1 cellular context compared by ENCODE assay signal in genomic region chr6:158663465-158664167, GRCh38.
TF ChIP-seq lines count a peak whose summit lies in the region.

No MANE protein-coding gene starts in this region.

TF ChIP-seq in HepG2, 621 proteins besides CTCF, POLR2A, EP300 and RAD21 (continued from another document):
- no peak for TF ChIP-seq ZBTB26 (CRISPR knock-in tag; IDR thresholded peaks at IDR 0.05; ENCODE audit: borderline replicate concordance)
- TF ChIP-seq PCBP2 (optimal IDR thresholded peaks at IDR 0.05; ENCODE audit: low read depth, low read length, poor library complexity, severe bottlenecking), result no peak
- TF ChIP-seq, protein P1, sequence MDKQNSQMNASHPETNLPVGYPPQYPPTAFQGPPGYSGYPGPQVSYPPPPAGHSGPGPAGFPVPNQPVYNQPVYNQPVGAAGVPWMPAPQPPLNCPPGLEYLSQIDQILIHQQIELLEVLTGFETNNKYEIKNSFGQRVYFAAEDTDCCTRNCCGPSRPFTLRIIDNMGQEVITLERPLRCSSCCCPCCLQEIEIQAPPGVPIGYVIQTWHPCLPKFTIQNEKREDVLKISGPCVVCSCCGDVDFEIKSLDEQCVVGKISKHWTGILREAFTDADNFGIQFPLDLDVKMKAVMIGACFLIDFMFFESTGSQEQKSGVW (CRISPR knock-in tag; IDR thresholded peaks at IDR 0.05; ENCODE audit: borderline replicate concordance), result no peak
- TF ChIP-seq KDM5A (IDR thresholded peaks at IDR 0.05; ENCODE audit: borderline replicate concordance, low read length), result no peak
- TF ChIP-seq ZNF33B (CRISPR knock-in tag; IDR thresholded peaks at IDR 0.05), result no peak
- no peak for TF ChIP-seq TBX3 (IDR thresholded peaks at IDR 0.05; ENCODE audit: borderline replicate concordance)
- no peak for TF ChIP-seq ZFP82 (CRISPR knock-in tag; IDR thresholded peaks at IDR 0.05; ENCODE audit: borderline replicate concordance)
- TF ChIP-seq SIN3B (IDR thresholded peaks at IDR 0.05; ENCODE audit: low read length), result no peak
- TF ChIP-seq TFDP2 (CRISPR knock-in tag; IDR thresholded peaks at IDR 0.05), result no peak
- no peak for TF ChIP-seq ZSCAN22 (CRISPR knock-in tag; IDR thresholded peaks at IDR 0.05)
- TF ChIP-seq, protein P2, sequence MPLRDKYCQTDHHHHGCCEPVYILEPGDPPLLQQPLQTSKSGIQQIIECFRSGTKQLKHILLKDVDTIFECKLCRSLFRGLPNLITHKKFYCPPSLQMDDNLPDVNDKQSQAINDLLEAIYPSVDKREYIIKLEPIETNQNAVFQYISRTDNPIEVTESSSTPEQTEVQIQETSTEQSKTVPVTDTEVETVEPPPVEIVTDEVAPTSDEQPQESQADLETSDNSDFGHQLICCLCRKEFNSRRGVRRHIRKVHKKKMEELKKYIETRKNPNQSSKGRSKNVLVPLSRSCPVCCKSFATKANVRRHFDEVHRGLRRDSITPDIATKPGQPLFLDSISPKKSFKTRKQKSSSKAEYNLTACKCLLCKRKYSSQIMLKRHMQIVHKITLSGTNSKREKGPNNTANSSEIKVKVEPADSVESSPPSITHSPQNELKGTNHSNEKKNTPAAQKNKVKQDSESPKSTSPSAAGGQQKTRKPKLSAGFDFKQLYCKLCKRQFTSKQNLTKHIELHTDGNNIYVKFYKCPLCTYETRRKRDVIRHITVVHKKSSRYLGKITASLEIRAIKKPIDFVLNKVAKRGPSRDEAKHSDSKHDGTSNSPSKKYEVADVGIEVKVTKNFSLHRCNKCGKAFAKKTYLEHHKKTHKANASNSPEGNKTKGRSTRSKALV (CRISPR knock-in tag; IDR thresholded peaks at IDR 0.05), result no peak
- TF ChIP-seq, protein P3, sequence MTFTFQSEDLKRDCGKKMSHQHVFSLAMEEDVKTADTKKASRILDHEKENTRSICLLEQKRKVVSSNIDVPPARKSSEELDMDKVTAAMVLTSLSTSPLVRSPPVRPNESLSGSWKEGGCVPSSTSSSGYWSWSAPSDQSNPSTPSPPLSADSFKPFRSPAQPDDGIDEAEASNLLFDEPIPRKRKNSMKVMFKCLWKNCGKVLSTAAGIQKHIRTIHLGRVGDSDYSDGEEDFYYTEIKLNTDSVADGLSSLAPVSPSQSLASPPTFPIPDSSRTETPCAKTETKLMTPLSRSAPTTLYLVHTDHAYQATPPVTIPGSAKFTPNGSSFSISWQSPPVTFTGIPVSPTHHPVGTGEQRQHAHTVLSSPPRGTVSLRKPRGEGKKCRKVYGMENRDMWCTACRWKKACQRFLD (CRISPR knock-in tag; IDR thresholded peaks at IDR 0.05; ENCODE audit: borderline replicate concordance), result no peak
- TF ChIP-seq ARNTL (CRISPR knock-in tag; IDR thresholded peaks at IDR 0.05), result no peak
- TF ChIP-seq ZNF607 (CRISPR knock-in tag; IDR thresholded peaks at IDR 0.05; ENCODE audit: borderline replicate concordance), result no peak
